Comparison of ENCODE assay signal across 23 cellular contexts in the genomic region with DNA sequence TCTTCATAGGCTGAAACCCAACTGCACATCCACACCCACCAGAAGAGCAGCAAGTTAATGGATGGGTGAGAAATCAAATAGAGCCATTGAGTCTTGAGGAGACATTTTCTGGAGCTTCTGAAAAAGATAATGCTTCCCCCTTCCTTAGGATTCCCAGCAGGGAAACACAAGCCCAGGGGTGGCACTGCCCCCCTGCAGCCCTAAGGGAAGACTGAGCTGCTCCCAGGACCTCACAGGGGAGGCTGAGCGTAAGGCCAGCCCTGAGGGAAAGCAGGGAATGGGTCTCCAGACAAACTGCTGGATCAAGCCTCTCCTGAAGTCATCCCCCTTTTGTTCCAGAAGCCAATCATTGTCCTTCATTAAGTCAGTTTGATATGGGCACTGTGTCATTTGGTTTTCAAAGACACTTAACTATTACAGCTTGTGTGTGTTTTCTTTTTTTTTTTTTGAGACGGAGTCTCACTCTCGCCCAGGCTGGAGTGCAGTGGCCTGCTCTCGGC. TPM values are rescaled to one million over a fixed set of nuclear protein-coding genes. Genes with fewer than 3 reads are reported as not detected.
A peak's percentile ranks its signal among the peaks of the same experiment; 100 is the strongest.
DNase-seq lines count a peak whose midpoint lies in the region; ATAC-seq and TF ChIP-seq lines count a peak whose summit lies in the region.
"Had no signal": no experiment of that assay in that cellular context is flagged by ENCODE, and none has a peak within 500 bp of the region (broad histone marks: within the 10 kb centered on the region; RNA-seq: fewer than 3 reads in every experiment).

No MANE protein-coding gene starts in this region.

- ATAC-seq in mucosa of descending colon: no peak

- H3K27me3 Mint-ChIP-seq in Caco-2 (ENCODE audit: insufficient read depth, unreplicated experiment) (no peaks in the 10 kb centered on the region), chondrocyte (ENCODE audit: low read depth) (no peaks in the 10 kb centered on the region), nephron (ENCODE audit: low read depth) (peaks cover 4% of the 10 kb centered on the region)
- H3K27me3 Mint-ChIP-seq: CD4-positive, alpha-beta T cell; IgD-negative memory B cell had no signal

- no peaks in the 10 kb centered on the region for H3K27me3 ChIP-seq in Caco-2 (replicated peaks; ENCODE audit: control insufficient read depth, insufficient read depth, low read length)
- H3K27me3 ChIP-seq: BLaER1 treated with 17β-estradiol and CSF1 and Interleukin-3, amounts not matched to agents 10 nM and 100 nM; SJSA1 had no signal

- H3K27ac Mint-ChIP-seq in Caco-2 (ENCODE audit: unreplicated experiment) (peak overlapping the region; percentile 46), chondrocyte (ENCODE audit: unreplicated experiment) (no peak overlapping the region), nephron (peak overlapping the region in 2 of 3 experiments; percentile 70)
- H3K27ac Mint-ChIP-seq: CD4-positive, alpha-beta T cell; IgD-negative memory B cell had no signal

- 0 out of 2 replicates have a peak, but pooled peaks cover 1% of the 10 kb centered on the region for H3K36me3 ChIP-seq in Caco-2 (ENCODE audit: control insufficient read depth, insufficient read depth, low read length)
- no peaks in the 10 kb centered on the region for H3K36me3 ChIP-seq in mucosa of descending colon (ENCODE audit: low read depth)

- CTCF ChIA-PET in Caco-2 (lab: Charles Lee): interaction anchor here (1.7 to 5.6 kb wide), 2 partner anchors 10 to 15 kb away, joined by 3 to 44 read pairs; a partner anchor contains a TSS

- H3K9me3 Mint-ChIP-seq in Caco-2 (ENCODE audit: unreplicated experiment): no peaks in the 10 kb centered on the region
- no peaks in the 10 kb centered on the region for H3K9me3 Mint-ChIP-seq in chondrocyte (ENCODE audit: low read depth)
- H3K9me3 Mint-ChIP-seq in nephron: no peaks in the 10 kb centered on the region
- H3K9me3 Mint-ChIP-seq: CD4-positive, alpha-beta T cell; IgD-negative memory B cell had no signal

- H3K4me3 Mint-ChIP-seq in Caco-2 (ENCODE audit: unreplicated experiment) (no peak overlapping the region), chondrocyte (ENCODE audit: unreplicated experiment) (no peak overlapping the region), nephron (no peak overlapping the region)
- H3K4me3 Mint-ChIP-seq: CD4-positive, alpha-beta T cell had no signal

- TF ChIP-seq CTCF in Caco-2 (IDR thresholded peaks at IDR 0.05; ENCODE audit: insufficient read depth in 1 of 2, low read depth in 1 of 2, low read length in 1 of 2, severe bottlenecking in 1 of 2, unreplicated experiment in 1 of 2) (no peak), chondrocyte (IDR thresholded peaks at IDR 0.05) (no peak), nephron (IDR thresholded peaks at IDR 0.05; ENCODE audit: unreplicated experiment in 3 of 3) (no peak), mucosa of descending colon (IDR thresholded peaks at IDR 0.05) (no peak)

- POLR2A ChIA-PET in Caco-2 (lab: Charles Lee): no interaction called here

- no peak for DNase-seq in Caco-2
- peak; percentile 34 for DNase-seq in chondrocyte (ENCODE audit: low spot score)
- DNase-seq in posterior vena cava (ENCODE audit: low spot score): peak; percentile 45
- DNase-seq in EL: no peak
- no peak for DNase-seq in stimulated activated CD4-positive, alpha-beta T cell treated with anti-CD3 and anti-CD28 coated beads, Interleukin-12 subunit alpha, Interleukin-12 subunit beta, amount 100 ng/mL, for 4 hours
- DNase-seq in mucosa of descending colon: no peak
- DNase-seq in NCI-H82 treated with DMSO at 0.1 percent for 48 hours (lab: John Stamatoyannopoulos, UW; ENCODE audit: unreplicated experiment): no peak
- DNase-seq: AML-193, DMS79, GF-D8, MM.1S, NCI-H1417, NCI-H1694, NCI-H2029 treated with DMSO at 0.1 percent for 48 hours, NCI-H2227 treated with DMSO at 0.1 percent for 48 hours, NCI-H526 treated with DMSO at 0.1 percent for 48 hours, RPMI8226 had no signal

- no peak overlapping the region for H3K4me3 ChIP-seq in Caco-2 (ENCODE audit: low read depth, low read length)
- no peak overlapping the region for H3K4me3 ChIP-seq in mucosa of descending colon
- H3K4me3 ChIP-seq: BLaER1 treated with 17β-estradiol and CSF1 and Interleukin-3, amounts not matched to agents 10 nM and 100 nM; SJSA1 had no signal

- H3K4me1 ChIP-seq in Caco-2 (peaks cover 33% of the 10 kb centered on the region), mucosa of descending colon (ENCODE audit: low read depth) (no peaks in the 10 kb centered on the region)

- H3K9me3 ChIP-seq in Caco-2 (no peaks in the 10 kb centered on the region), mucosa of descending colon (no peaks in the 10 kb centered on the region)
- H3K9me3 ChIP-seq: BLaER1 treated with 17β-estradiol and CSF1 and Interleukin-3, amounts not matched to agents 10 nM and 100 nM; SJSA1 had no signal

- no TSS peak for BruUV-seq in Caco-2 (replicated peaks; lab: Mats Ljungman, UMichigan)

- H3K36me3 Mint-ChIP-seq in Caco-2 (ENCODE audit: insufficient read depth, unreplicated experiment): peaks cover 59% of the 10 kb centered on the region
- H3K36me3 Mint-ChIP-seq in chondrocyte (ENCODE audit: low read depth): peaks cover 4% of the 10 kb centered on the region
- peaks cover 6% of the 10 kb centered on the region for H3K36me3 Mint-ChIP-seq in nephron (ENCODE audit: low read depth)

- intact Hi-C loops in Caco-2 (cut with micrococcal nuclease; ENCODE audit: unreplicated experiment) (no loop called here), posterior vena cava (cut with DNase I) (no loop called here), mucosa of descending colon (cut with DNase I, micrococcal nuclease) (no loop called here)

- H3K4me1 Mint-ChIP-seq in Caco-2 (ENCODE audit: low read depth, unreplicated experiment) (peaks cover 29% of the 10 kb centered on the region), chondrocyte (ENCODE audit: low read depth) (no peaks in the 10 kb centered on the region), nephron (peaks cover 23% of the 10 kb centered on the region)

RNA-seq across cellular contexts. Expression of a gene that starts 15.1 kb away (rescaled TPM):
- total RNA-seq in Caco-2 (2022) (49.3 and 51.3 TPM in 2 replicates), chondrocyte (15.5 to 21.9 TPM (median 16.2 TPM) in 3 replicates), posterior vena cava (10 to 100 TPM; 17.2 to 18.5 TPM), mucosa of descending colon (10 to 100 TPM; 21.8 to 30.5 (median 22.4) TPM)

RNA-seq across cellular contexts. Expression of a gene that starts 19.1 kb away (rescaled TPM):
- 288 and 331 TPM in 2 replicates for total RNA-seq in Caco-2 (2022)
- 129 to 300 TPM (median 130 TPM) in 3 replicates for total RNA-seq in chondrocyte
- total RNA-seq in posterior vena cava: 100 to 1,000 TPM in 1 of 2 donors, 10 to 100 TPM in 1; 65.8 to 100 TPM
- total RNA-seq in mucosa of descending colon: 10 to 100 TPM; 44.6 to 82.4 (median 58.9) TPM

RNA-seq across cellular contexts. Expression of a gene that starts 43.8 kb away (rescaled TPM):
- 1.1 and 1.7 TPM in 2 replicates for total RNA-seq in Caco-2 (2022)
- total RNA-seq in chondrocyte: not detected in 3 replicates
- not detected for total RNA-seq in posterior vena cava
- not detected for total RNA-seq in mucosa of descending colon
- total RNA-seq: CD4-positive, alpha-beta T cell; Right ventricle myocardium superior had no signal

Comparison
In these comparisons a context has a peak if more than half of its experiments do, and no peak if none do; other contexts are left out.
1. DNase-seq: peak in chondrocyte (single experiment) and posterior vena cava (single experiment); none in Caco-2 (0 of 2), EL (single experiment), stimulated activated CD4-positive, alpha-beta T cell treated with anti-CD3 and anti-CD28 coated beads, Interleukin-12 subunit alpha, Interleukin-12 subunit beta, amount 100 ng/mL, for 4 hours (single experiment), mucosa of descending colon (0 of 3) and NCI-H82 treated with DMSO at 0.1 percent for 48 hours (single experiment).